ENCODE assay signal across 8 cellular contexts in the genomic region with DNA sequence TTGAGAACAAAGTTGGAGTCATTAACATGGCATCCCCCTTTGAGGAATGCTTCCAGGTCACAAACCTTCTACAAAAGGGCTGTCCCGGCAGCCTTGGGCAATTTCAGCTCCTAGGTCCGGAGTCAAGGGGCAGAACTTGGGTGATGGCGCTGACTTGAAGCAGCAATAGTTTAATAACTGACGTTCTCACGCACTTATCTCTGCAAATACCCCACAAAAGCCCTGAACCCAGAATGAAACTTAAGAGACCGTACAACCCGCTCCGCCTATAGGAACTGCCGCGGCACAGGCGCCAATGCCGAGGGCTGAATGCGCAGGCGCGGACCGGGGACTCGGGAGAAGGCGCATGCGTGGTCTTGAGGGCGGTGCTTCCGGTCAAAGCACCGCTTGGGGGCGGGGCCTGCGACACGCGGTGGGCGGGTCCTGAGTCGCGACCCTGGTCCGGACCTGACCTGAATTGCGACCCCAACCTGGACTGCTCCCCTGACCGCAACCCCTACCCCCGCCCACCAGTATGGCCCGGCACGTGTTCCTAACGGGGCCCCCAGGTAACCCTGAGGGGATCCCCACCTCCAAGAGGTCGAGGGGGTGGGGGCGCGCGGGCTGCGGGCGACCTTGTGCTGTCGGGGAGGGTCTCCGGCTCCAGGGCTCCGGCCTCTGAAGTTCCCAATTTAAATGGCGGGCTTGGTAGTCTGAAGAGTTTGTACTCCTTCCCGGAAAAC. TPM values are rescaled to one million over a fixed set of nuclear protein-coding genes. Genes with fewer than 3 reads are reported as not detected.
A peak's percentile ranks its signal among the peaks of the same experiment; 100 is the strongest.
DNase-seq lines count a peak whose midpoint lies in the region; ATAC-seq and TF ChIP-seq lines count a peak whose summit lies in the region.

A gene with protein sequence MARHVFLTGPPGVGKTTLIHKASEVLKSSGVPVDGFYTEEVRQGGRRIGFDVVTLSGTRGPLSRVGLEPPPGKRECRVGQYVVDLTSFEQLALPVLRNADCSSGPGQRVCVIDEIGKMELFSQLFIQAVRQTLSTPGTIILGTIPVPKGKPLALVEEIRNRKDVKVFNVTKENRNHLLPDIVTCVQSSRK (plus strand): TSS at position 415 of the 722 bp plus-strand sequence. CDS start 100 bp downstream, at position 515.

- TF ChIP-seq POLR2A in heart left ventricle (IDR thresholded peaks at IDR 0.05) (peak in 1 of 2 donors; percentile 65), upper lobe of left lung (IDR thresholded peaks at IDR 0.05) (peak in 2 of 4 donors; percentile 28 to 72)

- H3K27ac ChIP-seq in adipose tissue (ENCODE audit: low read depth, low read length) = no peak within 1 kb of the TSS
- peak within 1 kb of the TSS; percentile 70 to 95 (median 88) for H3K27ac ChIP-seq in heart left ventricle
- peak within 1 kb of the TSS; percentile 80 to 89 (median 88) for H3K27ac ChIP-seq in upper lobe of left lung

- H3K4me3 ChIP-seq in GM12875 (ENCODE audit: low read depth, low read length) (peak within 1 kb of the TSS; percentile 68), heart left ventricle (peak within 1 kb of the TSS; percentile 40 to 100 (median 88)), upper lobe of left lung (peak within 1 kb of the TSS; percentile 45 to 88 (median 70))

- H3K27me3 Mint-ChIP-seq in T-cell = no peaks in the 10 kb centered on the region

- no peak for TF ChIP-seq EP300 in upper lobe of left lung (IDR thresholded peaks at IDR 0.05)

- CTCF ChIA-PET in T-cell (lab: Charles Lee) = no interaction called here

- POLR2A ChIA-PET in T-cell (lab: Charles Lee) = no interaction called here

- H3K4me1 Mint-ChIP-seq in T-cell = peaks cover 40 to 45% (median 43%) of the 10 kb centered on the region in 3 donors

- peaks cover 5% of the 10 kb centered on the region for H3K36me3 Mint-ChIP-seq in T-cell

- H3K9me3 Mint-ChIP-seq in T-cell = no peaks in the 10 kb centered on the region

- H3K4me1 ChIP-seq in heart left ventricle = peaks cover 0 to 32% (median 21%) of the 10 kb centered on the region in 12 donors
- peaks cover 11 to 29% (median 15%) of the 10 kb centered on the region in 4 donors for H3K4me1 ChIP-seq in upper lobe of left lung

- ATAC-seq in HG02763 (IDR thresholded peaks at IDR 0.05; ENCODE audit: unreplicated experiment) (peak; percentile 84), T-cell (replicated peaks in 1 of 4) (peak; percentile 85 to 88 (median 87)), heart left ventricle (peak; percentile 94 to 98 (median 96)), upper lobe of left lung (ENCODE audit: low FRiP score in 2 of 2) (peak; percentile 93 to 98)

- peaks cover 0 to 5% (median 0%) of the 10 kb centered on the region in 9 donors for H3K27me3 ChIP-seq in heart left ventricle
- H3K27me3 ChIP-seq in upper lobe of left lung = no peaks in the 10 kb centered on the region

- H3K36me3 ChIP-seq in heart left ventricle = no peaks in the 10 kb centered on the region
- no peaks in the 10 kb centered on the region for H3K36me3 ChIP-seq in upper lobe of left lung

- H3K9me3 ChIP-seq in heart left ventricle (no peaks in the 10 kb centered on the region), upper lobe of left lung (no peaks in the 10 kb centered on the region)

- H3K4me3 Mint-ChIP-seq in T-cell = peak within 1 kb of the TSS; percentile 95

- intact Hi-C loops in heart left ventricle (cut with DNase I) (loop anchor here in 6 of 10 donors (5.0 to 10.0 kb wide), 6 partner anchors 143 to 318 kb away; partner anchors contain the start of genes MAP10 (in 4 of the 6) and SIPA1L2 (in 2 of the 6)), posterior cingulate gyrus (cut with DNase I) (loop anchor here (2.0 to 10.0 kb wide), 2 partner anchors 146 to 320 kb away; partner anchors contain the start of genes MAP10 and SIPA1L2)

- TF ChIP-seq CTCF in GM12875 (IDR thresholded peaks at IDR 0.05; ENCODE audit: borderline replicate concordance, insufficient read depth, low read depth, low read length) = no peak
- TF ChIP-seq CTCF in heart left ventricle (IDR thresholded peaks at IDR 0.05) = peak in 7 of 12 donors; percentile 5 to 42 (median 28)
- TF ChIP-seq CTCF in upper lobe of left lung (IDR thresholded peaks at IDR 0.05) = peak in 3 of 6 experiments; percentile 16 to 26 (median 22)

- H3K27ac Mint-ChIP-seq in T-cell = peak within 1 kb of the TSS; percentile 94 to 95

- 0% methylated on average over 46 to 47 of the region's 47 CpGs for WGBS in adipose tissue, 3 donors
- WGBS in heart left ventricle, 4 donors = 1% methylated on average over 33 to 47 of the region's 47 CpGs
- 1% methylated on average over 34 to 38 of the region's 47 CpGs for WGBS in upper lobe of left lung, 2 donors

- peak; percentile 74 for DNase-seq in NCI-H1417 treated with DMSO at 0.1 percent for 48 hours (lab: John Stamatoyannopoulos, UW)
- DNase-seq in T-cell = peak; percentile 74 to 96 (median 89)
- DNase-seq in heart left ventricle = peak; percentile 94 to 98 (median 95)
- DNase-seq in posterior cingulate gyrus = peak; percentile 84 to 98 (median 90)
- peak; percentile 92 to 98 for DNase-seq in upper lobe of left lung

RNA-seq across cellular contexts. Expression of the gene that starts here (rescaled TPM):
- total RNA-seq in T-cell = 10 to 100 TPM; 13.6 to 24.5 (median 17.3) TPM
- polyA plus RNA-seq in adipose tissue = 10 to 100 TPM; 30.7 to 40.5 (median 39.3) TPM
- 10 to 100 TPM; 29.6 to 62.9 (median 57.7) TPM for total RNA-seq in heart left ventricle
- polyA plus RNA-seq in heart left ventricle = 10 to 100 TPM; 70.3 to 81.8 TPM
- 10 to 100 TPM; 15.2 to 35.5 (median 21.2) TPM for total RNA-seq in upper lobe of left lung
